In the genomic region with DNA sequence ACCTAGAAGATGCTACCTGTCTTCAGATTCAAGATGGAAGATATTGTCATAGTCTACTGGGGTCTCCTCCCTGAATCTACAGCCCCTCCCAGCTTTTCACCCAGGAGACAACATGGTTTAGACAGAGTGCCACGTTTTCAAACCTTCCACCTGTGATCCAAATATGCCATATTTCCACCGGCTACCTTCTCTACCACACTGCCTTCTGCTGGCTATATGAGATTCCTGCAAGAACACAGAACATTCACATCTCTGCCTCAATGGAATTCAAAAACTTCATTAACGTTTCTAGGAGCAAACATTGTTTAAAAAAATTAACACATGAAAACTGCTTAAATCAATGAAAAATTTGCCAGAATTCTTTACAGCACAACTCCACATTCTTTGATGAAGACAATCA, we compare ENCODE assay signal across 12 cellular contexts. TPM values are rescaled to one million over a fixed set of nuclear protein-coding genes. Genes with fewer than 3 reads are reported as not detected.
DNase-seq lines count a peak whose midpoint lies in the region; ATAC-seq, FAIRE-seq and TF ChIP-seq lines count a peak whose summit lies in the region.
"Had no signal": no experiment of that assay in that cellular context is flagged by ENCODE, and none has a peak within 500 bp of the region (broad histone marks: within the 10 kb centered on the region; RNA-seq: fewer than 3 reads in every experiment).

No MANE protein-coding gene starts in this region.

- intact Hi-C loops in K562 (cut with micrococcal nuclease) = loop anchor here (1.0 to 10.0 kb wide), 4 partner anchors 228 to 536 kb away; no protein-coding TSS in a partner anchor

- peaks cover 5% of the 10 kb centered on the region for H3K27me3 Mint-ChIP-seq in neural progenitor cell (ENCODE audit: insufficient read depth, low read depth)

- CTCF ChIA-PET in K562 (lab: Yijun Ruan, JAX; ENCODE audit: low intra/inter-chr PET ratio) = interaction anchor here (0.6 to 3.3 kb wide), 4 partner anchors 229 to 537 kb away, joined by 3 to 15 read pairs (median 4); no protein-coding TSS in a partner anchor

- 0% methylated on average over 3 of the region's 3 CpGs for WGBS in K562 (ENCODE audit: insufficient coverage, low coverage, missing lambda C conversion rate)

- no peak overlapping the region for H2AFZ ChIP-seq in K562 (ENCODE audit: low read depth, low read length)
- no peak overlapping the region for H2AFZ ChIP-seq in neural progenitor cell (replicated peaks)

- POLR2A ChIA-PET in K562 (lab: Yijun Ruan, JAX) = interaction anchor here (0.6 to 0.7 kb wide), 2 partner anchors 31 to 79 kb away, joined by 3 to 5 read pairs; no protein-coding TSS in a partner anchor

- H3K79me2 ChIP-seq in K562 (ENCODE audit: control insufficient read depth, insufficient read depth, low read length) = no peaks in the 10 kb centered on the region
- no peaks in the 10 kb centered on the region for H3K79me2 ChIP-seq in neural progenitor cell (ENCODE audit: low read depth)

- H3K4me2 ChIP-seq in K562 (ENCODE audit: insufficient read depth, low read length) = no peak overlapping the region
- H3K4me2 ChIP-seq in neural progenitor cell = no peak overlapping the region

- no peak for TF ChIP-seq POLR2A in K562 (conservative IDR thresholded peaks at IDR 0.05)

- H3K27me3 ChIP-seq in K562 (ENCODE audit: control insufficient read depth in 2 of 2, insufficient read depth in 2 of 2, low read length in 2 of 2) = no peaks in the 10 kb centered on the region; a peak in 1 of 5 replicates
- no peaks in the 10 kb centered on the region for H3K27me3 ChIP-seq in neural progenitor cell
- H3K27me3 ChIP-seq: uterus had no signal

- H3K9me3 ChIP-seq in K562 (replicated peaks; ENCODE audit: control insufficient read depth, insufficient read depth, low read depth, low read length) = no peaks in the 10 kb centered on the region
- H3K9me3 ChIP-seq in neural progenitor cell (ENCODE audit: low read depth) = peaks cover 15% of the 10 kb centered on the region
- H3K9me3 ChIP-seq: uterus had no signal

- no peak overlapping the region for H3K27ac Mint-ChIP-seq in neural progenitor cell

- TF ChIP-seq CTCF in GM12874 (IDR thresholded peaks at IDR 0.05; ENCODE audit: insufficient read depth, low read depth, low read length) (0 out of 2 replicates have a peak, but pooled peaks have one; percentile 12), K562 (IDR thresholded peaks at IDR 0.05 in 2 of 3, conservative IDR thresholded peaks at IDR 0.05 in 1 of 3; ENCODE audit: insufficient read depth in 2 of 3, low read depth in 1 of 3, low read length in 3 of 3) (peak; percentile 62 to 76 (median 66)), neural progenitor cell (IDR thresholded peaks at IDR 0.05) (peak; percentile 31)

- H3K9me3 Mint-ChIP-seq in neural progenitor cell = no peaks in the 10 kb centered on the region

- H3K36me3 ChIP-seq in K562 (ENCODE audit: control insufficient read depth, insufficient read depth, low read length) (no peaks in the 10 kb centered on the region), neural progenitor cell (no peaks in the 10 kb centered on the region)
- H3K36me3 ChIP-seq: uterus had no signal

- H3K36me3 Mint-ChIP-seq in neural progenitor cell = no peaks in the 10 kb centered on the region

- DNase-seq in NCI-H146 treated with DMSO at 0.1 percent for 48 hours (lab: John Stamatoyannopoulos, UW; ENCODE audit: unreplicated experiment) = peak; percentile 15
- peak in 2 of 4 experiments; percentile 16 to 28 for DNase-seq in K562 (ENCODE audit: extremely low read depth in 1 of 4, low spot score in 3 of 4)
- no peak for DNase-seq in neural progenitor cell (ENCODE audit: low spot score)
- no peak for DNase-seq in activated naive CD4-positive, alpha-beta T cell treated with anti-CD3 and anti-CD28 coated beads, Interleukin-2, amount 50 U/mL, for 16 hours
- DNase-seq in GM19240 (ENCODE audit: insufficient read length, low spot score) = no peak
- DNase-seq: activated T-cell treated with anti-CD3 and anti-CD28 coated beads, Interleukin-2, amount 50 U/mL, for 1 hour; naive B cell; uterus had no signal

- no peaks in the 10 kb centered on the region for H4K20me1 ChIP-seq in K562 (replicated peaks; ENCODE audit: control insufficient read depth, insufficient read depth, low read length)
- H4K20me1 ChIP-seq in neural progenitor cell (ENCODE audit: low read depth) = no peaks in the 10 kb centered on the region

- H3K4me3 ChIP-seq in K562 (no peak overlapping the region), neural progenitor cell (no peak overlapping the region)
- H3K4me3 ChIP-seq: uterus had no signal

- H3K4me3 Mint-ChIP-seq in neural progenitor cell = no peak overlapping the region
- H3K4me3 Mint-ChIP-seq: naive B cell had no signal

- no peaks in the 10 kb centered on the region for H3F3A ChIP-seq in neural progenitor cell (ENCODE audit: low read depth)

- no TSS peak for BruUV-seq in K562 (replicated peaks; lab: Mats Ljungman, UMichigan)

- no peak overlapping the region for H3K9ac ChIP-seq in K562 (ENCODE audit: insufficient read depth in 1 of 2, low read depth in 2 of 2, low read length in 2 of 2)
- H3K9ac ChIP-seq in neural progenitor cell = no peak overlapping the region

- TF ChIP-seq EP300 in K562 (IDR thresholded peaks at IDR 0.05; ENCODE audit: low read length) = no peak

- no peaks in the 10 kb centered on the region for H3K4me1 ChIP-seq in K562 (replicated peaks in 1 of 2; ENCODE audit: control insufficient read depth in 2 of 2, insufficient read depth in 2 of 2, low read length in 2 of 2)
- no peaks in the 10 kb centered on the region for H3K4me1 ChIP-seq in neural progenitor cell
- H3K4me1 ChIP-seq: uterus had no signal

- FAIRE-seq in K562 (lab: Jason Lieb, UNC) = no peak
- FAIRE-seq: TTC549 had no signal

- H3K27ac ChIP-seq in K562 (ENCODE audit: extremely low read depth, low read depth, low read length) (no peak overlapping the region), neural progenitor cell (no peak overlapping the region)
- H3K27ac ChIP-seq: uterus had no signal

- H3K4me1 Mint-ChIP-seq in neural progenitor cell = no peaks in the 10 kb centered on the region
- H3K4me1 Mint-ChIP-seq: naive B cell had no signal

- no peaks in the 10 kb centered on the region for H3K9me1 ChIP-seq in K562 (ENCODE audit: control insufficient read depth, insufficient read depth, low read length)

- ATAC-seq in K562 = 0 out of 3 replicates have a peak, but pooled peaks have one; percentile 50
- ATAC-seq in HG03378 (IDR thresholded peaks at IDR 0.05; ENCODE audit: unreplicated experiment) = no peak

- peak; percentile 74 to 81 for TF ChIP-seq RAD21 in K562 (CRISPR knock-in tag; conservative IDR thresholded peaks at IDR 0.05 in 1 of 2, IDR thresholded peaks at IDR 0.05 in 1 of 2)

- in situ Hi-C loops in K562 (cut with MboI) = loop anchor here (10.0 to 25.0 kb wide), 2 partner anchors 228 to 316 kb away; a partner anchor contains a TSS

RNA-seq across cellular contexts. Expression of a gene that starts 12.9 kb away (rescaled TPM):
- not detected in 2 replicates for total RNA-seq in K562 (2011; cell fraction: chromatin; rRNA removed; ENCODE audit: low replicate concordance)
- not detected in 2 replicates for total RNA-seq in K562 (2011; cell fraction: nucleolus; rRNA removed)
- total RNA-seq in K562 (2011; cell fraction: nucleoplasm; rRNA removed) = not detected in 2 replicates
- not detected in 2 replicates for total RNA-seq in K562 (2014; rRNA removed)
- total RNA-seq in K562 (2014; rRNA removed; fragmentation: Illumina TruSeq; extraction: Trizol) = not detected in 2 replicates
- not detected in 2 replicates for total RNA-seq in K562 (2015; rRNA removed; fragmentation: Illumina TruSeq; extraction: Trizol)
- total RNA-seq in K562 (2021) = not detected in 2 replicates
- polyA plus RNA-seq in K562 (2011; rRNA removed) = not detected in 2 replicates
- polyA plus RNA-seq in K562 (2011; cell fraction: cytosol; rRNA removed) = not detected in 2 replicates
- not detected in 2 replicates for polyA plus RNA-seq in K562 (2011; cell fraction: nucleus; rRNA removed)
- polyA plus RNA-seq in K562 (2012) = not detected in 2 replicates
- polyA plus RNA-seq in K562 (2014; fragmentation: Illumina TruSeq; extraction: Trizol) = not detected in 2 replicates
- polyA plus RNA-seq in K562 (2014; fragmentation: Nextera tagmentation; extraction: Ambion mirVana) = not detected
- not detected in 2 replicates for polyA plus RNA-seq in K562 (2014; rRNA removed)
- not detected in 2 replicates for polyA minus RNA-seq in K562 (2011; rRNA and poly(A)+ RNA removed)
- not detected in 2 replicates for polyA minus RNA-seq in K562 (2011; cell fraction: cytosol; rRNA and poly(A)+ RNA removed)
- not detected in 2 replicates for polyA minus RNA-seq in K562 (2011; cell fraction: nucleus; rRNA and poly(A)+ RNA removed)
- total RNA-seq in neural progenitor cell (ENCODE audit: low replicate concordance) = not detected in 2 replicates
- total RNA-seq: skeletal muscle tissue, uterus had no signal

RNA-seq across cellular contexts. Expression of a gene that starts 27.0 kb away (rescaled TPM):
- 0.35 TPM in 1 of 2 replicates, not detected in the other for total RNA-seq in K562 (2011; cell fraction: chromatin; rRNA removed; ENCODE audit: low replicate concordance)
- total RNA-seq in K562 (2011; cell fraction: nucleolus; rRNA removed) = not detected in 2 replicates
- not detected in 2 replicates for total RNA-seq in K562 (2011; cell fraction: nucleoplasm; rRNA removed)
- total RNA-seq in K562 (2014; rRNA removed) (0.23 TPM in 1 of 2 replicates, not detected in the other), K562 (2014; rRNA removed; fragmentation: Illumina TruSeq; extraction: Trizol) (0.15 and 0.38 TPM in 2 replicates), K562 (2015; rRNA removed; fragmentation: Illumina TruSeq; extraction: Trizol) (1.4 and 1.6 TPM in 2 replicates), K562 (2021) (0.20 TPM in 1 of 2 replicates, not detected in the other), neural progenitor cell (ENCODE audit: low replicate concordance) (not detected in 2 replicates)
- polyA plus RNA-seq in K562 (2011; rRNA removed) (0.14 TPM in 1 of 2 replicates, not detected in the other), K562 (2014; fragmentation: Illumina TruSeq; extraction: Trizol) (0.22 TPM in 1 of 2 replicates, not detected in the other), K562 (2014; fragmentation: Nextera tagmentation; extraction: Ambion mirVana) (1 to 10 TPM in 1 of 2 experiments, under 1 TPM in 1; 0.59 to 1.1 TPM), K562 (2014; rRNA removed) (0.25 TPM in 1 of 2 replicates, not detected in the other)
- 0.33 TPM in 1 of 2 replicates, not detected in the other for polyA plus RNA-seq in K562 (2011; cell fraction: cytosol; rRNA removed)
- polyA plus RNA-seq in K562 (2011; cell fraction: nucleus; rRNA removed) = 0.27 TPM in 1 of 2 replicates, not detected in the other
- polyA plus RNA-seq in K562 (2012) = 2.1 and 8.2 TPM in 2 replicates
- not detected in 2 replicates for polyA minus RNA-seq in K562 (2011; rRNA and poly(A)+ RNA removed)
- not detected in 2 replicates for polyA minus RNA-seq in K562 (2011; cell fraction: cytosol; rRNA and poly(A)+ RNA removed)
- polyA minus RNA-seq in K562 (2011; cell fraction: nucleus; rRNA and poly(A)+ RNA removed) = not detected in 2 replicates
- total RNA-seq: skeletal muscle tissue, uterus had no signal

RNA-seq across cellular contexts. Expression of a gene that starts 39.7 kb away (rescaled TPM):
- total RNA-seq in K562 (2011; cell fraction: chromatin; rRNA removed; ENCODE audit: low replicate concordance) = not detected in 2 replicates
- total RNA-seq in K562 (2011; cell fraction: nucleolus; rRNA removed) = not detected in 2 replicates
- total RNA-seq in K562 (2011; cell fraction: nucleoplasm; rRNA removed) = not detected in 2 replicates
- total RNA-seq in K562 (2014; rRNA removed) = not detected in 2 replicates
- not detected in 2 replicates for total RNA-seq in K562 (2014; rRNA removed; fragmentation: Illumina TruSeq; extraction: Trizol)
- total RNA-seq in K562 (2015; rRNA removed; fragmentation: Illumina TruSeq; extraction: Trizol) = not detected in 2 replicates
- not detected in 2 replicates for total RNA-seq in K562 (2021)
- not detected in 2 replicates for polyA plus RNA-seq in K562 (2011; rRNA removed)
- polyA plus RNA-seq in K562 (2011; cell fraction: cytosol; rRNA removed) = not detected in 2 replicates
- polyA plus RNA-seq in K562 (2011; cell fraction: nucleus; rRNA removed) = not detected in 2 replicates
- polyA plus RNA-seq in K562 (2012) = not detected in 2 replicates
- not detected in 2 replicates for polyA plus RNA-seq in K562 (2014; fragmentation: Illumina TruSeq; extraction: Trizol)
- not detected for polyA plus RNA-seq in K562 (2014; fragmentation: Nextera tagmentation; extraction: Ambion mirVana)
- not detected in 2 replicates for polyA plus RNA-seq in K562 (2014; rRNA removed)
- not detected in 2 replicates for polyA minus RNA-seq in K562 (2011; rRNA and poly(A)+ RNA removed)
- polyA minus RNA-seq in K562 (2011; cell fraction: cytosol; rRNA and poly(A)+ RNA removed) = not detected in 2 replicates
- polyA minus RNA-seq in K562 (2011; cell fraction: nucleus; rRNA and poly(A)+ RNA removed) = not detected in 2 replicates
- not detected in 2 replicates for total RNA-seq in neural progenitor cell (ENCODE audit: low replicate concordance)
- total RNA-seq: skeletal muscle tissue, uterus had no signal

Comparison
In these comparisons a context has a peak if more than half of its experiments do, and no peak if none do; other contexts are left out.
1. CTCF ChIP-seq: peak in every context shown above with its lines; median percentile 66 in K562; 31 in neural progenitor cell; 12 in GM12874.